In the genomic region with DNA sequence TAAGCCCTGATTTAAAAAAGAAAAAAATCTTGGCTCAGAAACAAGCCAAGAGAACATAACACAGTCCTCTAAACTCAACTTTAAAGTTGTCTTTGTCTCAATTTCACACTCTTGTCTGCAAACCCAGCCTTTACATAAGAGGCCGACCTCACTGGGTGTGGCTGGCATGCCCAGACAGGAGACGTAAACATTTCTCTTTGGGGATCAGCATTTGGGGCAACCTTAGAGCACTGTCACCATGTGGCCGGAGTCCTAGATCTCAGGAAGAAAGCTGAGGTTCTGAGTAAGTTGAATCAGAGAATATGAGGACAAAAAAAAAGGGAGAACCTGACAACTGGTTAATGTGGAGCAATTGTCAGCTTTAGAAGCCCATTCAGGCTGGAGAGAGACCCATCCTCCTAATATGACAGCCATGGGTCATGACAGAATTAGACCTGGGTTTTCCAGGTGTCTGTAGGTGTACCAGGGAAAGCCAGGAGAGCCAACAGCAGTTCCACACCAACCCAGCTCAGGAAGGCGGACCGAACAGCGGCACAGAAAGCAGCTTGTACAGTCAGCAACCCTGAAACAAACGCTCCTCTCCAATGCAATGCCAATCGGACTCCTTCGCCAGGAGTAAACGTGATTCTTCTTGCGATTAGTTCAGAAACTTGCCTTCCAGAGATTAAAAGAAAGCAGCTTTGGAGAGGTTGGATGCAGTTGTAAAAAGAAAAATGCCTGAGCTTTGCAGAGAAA, we compare ENCODE assay signal across 18 cellular contexts.
A peak's percentile ranks its signal among the peaks of the same experiment; 100 is the strongest.
DNase-seq lines count a peak whose midpoint lies in the region; ATAC-seq and TF ChIP-seq lines count a peak whose summit lies in the region.
"Had no signal": no experiment of that assay in that cellular context is flagged by ENCODE, and none has a peak within 500 bp of the region (broad histone marks: within the 10 kb centered on the region; RNA-seq: fewer than 3 reads in every experiment).

No MANE protein-coding gene starts in this region.

- H3K4me1 ChIP-seq in hepatocyte (ENCODE audit: insufficient read depth) = peaks cover 28% of the 10 kb centered on the region

- no peak for ATAC-seq in GM19397 (IDR thresholded peaks at IDR 0.05; ENCODE audit: unreplicated experiment)
- ATAC-seq in GM21423 (IDR thresholded peaks at IDR 0.05; ENCODE audit: unreplicated experiment) = no peak
- ATAC-seq: left lobe of liver; natural killer cell treated with Interleukin-12 subunit alpha and Interleukin-12 subunit beta and Interleukin-15 and Interleukin-18, amount 100 ng/mL, for 72 hours had no signal

- no peaks in the 10 kb centered on the region for H3K9me2 ChIP-seq in hepatocyte (replicated peaks; ENCODE audit: insufficient read depth)

- DNase-seq in H4 (ENCODE audit: low spot score) (peak; percentile 20), amniotic epithelial cell (ENCODE audit: low read depth) (peak; percentile 24), hepatocyte (ENCODE audit: low spot score) (no peak), WERI-Rb-1 (no peak), DMS153 (lab: John Stamatoyannopoulos, UW) (no peak)
- DNase-seq: activated CD4-positive, alpha-beta T cell treated with anti-CD3 and anti-CD28 coated beads, Interleukin-2, amount 10 ng/mL, durations not matched to agents 7 days and 5 days; activated T-cell treated with anti-CD3 and anti-CD28 coated beads, Interleukin-2, amount 50 U/mL, for 48 hours; Calu3; H9; NCI-H2029; right cardiac atrium; stimulated activated CD4-positive, alpha-beta T cell treated with anti-CD3 and anti-CD28 coated beads, Interleukin-4, amount 100 ng/mL, for 24 hours; T-helper 9 cell had no signal

- H3K4me3 ChIP-seq in hepatocyte (no peak overlapping the region), skin epidermis (peak overlapping the region in 2 of 7 experiments; percentile 10 to 16), WERI-Rb-1 (ENCODE audit: low read depth, low read length) (no peak overlapping the region)

- H3K9me3 ChIP-seq in hepatocyte (ENCODE audit: low read depth) (no peaks in the 10 kb centered on the region), WERI-Rb-1 (ENCODE audit: severe bottlenecking) (no peaks in the 10 kb centered on the region)

- H3K27ac ChIP-seq in hepatocyte (peak overlapping the region; percentile 14), skin epidermis (peak overlapping the region in 18 of 21 experiments; percentile 6 to 86 (median 72)), WERI-Rb-1 (no peak overlapping the region)

- H3K79me2 ChIP-seq in hepatocyte = no peaks in the 10 kb centered on the region

- peak overlapping the region; percentile 8 for H3K4me2 ChIP-seq in hepatocyte

- TF ChIP-seq CTCF in hepatocyte (IDR thresholded peaks at IDR 0.05; ENCODE audit: poor library complexity) (no peak), WERI-Rb-1 (IDR thresholded peaks at IDR 0.05; ENCODE audit: low read depth, low read length) (no peak)

- H3K36me3 ChIP-seq in hepatocyte (replicated peaks; ENCODE audit: insufficient read depth, low read depth) = no peaks in the 10 kb centered on the region
- H3K36me3 ChIP-seq in WERI-Rb-1 = no peaks in the 10 kb centered on the region

- H3K27me3 ChIP-seq in hepatocyte (no peaks in the 10 kb centered on the region), WERI-Rb-1 (ENCODE audit: insufficient read depth, low read depth, severe bottlenecking) (no peaks in the 10 kb centered on the region)

- 69% methylated on average over 11 of the region's 11 CpGs for WGBS in hepatocyte (ENCODE audit: low lambda C conversion rate, missing lambda C conversion rate)

- peak overlapping the region; percentile 23 for H2AFZ ChIP-seq in hepatocyte

- H4K20me1 ChIP-seq in hepatocyte (ENCODE audit: insufficient read depth, poor library complexity, severe bottlenecking) = no peaks in the 10 kb centered on the region

Comparison
In these comparisons a context has a peak if more than half of its experiments do, and no peak if none do; other contexts are left out.
1. DNase-seq: peak in H4 (single experiment) and amniotic epithelial cell (single experiment); none in hepatocyte (single experiment), WERI-Rb-1 (single experiment) and DMS153 (single experiment).